Comparison of ENCODE assay signal across 25 cellular contexts in the genomic region with DNA sequence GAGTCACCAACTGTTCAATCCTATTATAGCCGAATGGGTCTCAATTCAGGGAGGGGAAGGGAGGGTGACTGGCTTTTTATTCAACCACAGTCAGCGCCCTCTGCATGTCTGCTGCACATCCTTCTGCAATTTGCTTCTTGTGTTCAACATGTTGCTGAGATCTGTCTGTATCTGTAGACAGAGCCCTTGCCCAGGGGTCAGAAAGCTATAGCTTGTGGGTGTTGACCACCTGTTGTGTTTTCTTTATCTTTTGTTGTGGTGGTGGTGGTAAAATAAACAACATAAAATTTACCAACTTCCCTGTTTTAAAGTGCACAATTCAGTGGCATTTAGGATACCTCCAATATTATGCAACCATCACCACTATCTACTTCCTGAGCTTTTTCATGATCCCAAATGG. TPM values are rescaled to one million over a fixed set of nuclear protein-coding genes. Genes with fewer than 3 reads are reported as not detected.
"Had no signal": no experiment of that assay in that cellular context is flagged by ENCODE, and none has a peak within 500 bp of the region (broad histone marks: within the 10 kb centered on the region; RNA-seq: fewer than 3 reads in every experiment).

No MANE protein-coding gene starts in this region.

- H3K4me1 Mint-ChIP-seq: mesothelial cell of epicardium, nephron had no signal

- H3K4me3 Mint-ChIP-seq: mesothelial cell of epicardium; naive B cell; nephron; neural crest cell; stimulated activated naive CD8-positive, alpha-beta T cell treated with anti-CD3 and anti-CD28 coated beads, Interleukin-15, Interleukin-2, amounts not matched to agents 100 ng/mL and 50 ng/mL, for 24 hours had no signal

- ATAC-seq: right lobe of liver, upper lobe of right lung had no signal

- DNase-seq: hypothalamus; islet precursor cell; left ventricle myocardium inferior; mesendoderm; naive B cell; nucleus accumbens; stimulated activated CD4-positive, alpha-beta T cell treated with anti-CD3 and anti-CD28 coated beads, Interleukin-1b, Interleukin-23, amount 100 ng/mL, for 48 hours; stimulated activated CD4-positive, alpha-beta T cell treated with anti-CD3 and anti-CD28 coated beads, Interleukin-4, amount 100 ng/mL, for 1 hour; stimulated activated naive CD4-positive, alpha-beta T cell; tibial artery; trophoblast cell; upper lobe of right lung had no signal

- H3K27ac Mint-ChIP-seq: mesothelial cell of epicardium; naive B cell; nephron; stimulated activated naive CD8-positive, alpha-beta T cell treated with anti-CD3 and anti-CD28 coated beads, Interleukin-15, Interleukin-2, amounts not matched to agents 100 ng/mL and 50 ng/mL, for 24 hours had no signal

- H3K27me3 Mint-ChIP-seq: naive B cell; stimulated activated naive CD8-positive, alpha-beta T cell treated with anti-CD3 and anti-CD28 coated beads, Interleukin-15, Interleukin-2, amounts not matched to agents 100 ng/mL and 50 ng/mL, for 24 hours had no signal

- FAIRE-seq: urothelium cell line had no signal

- H3K9me3 Mint-ChIP-seq: neural crest cell; stimulated activated naive CD8-positive, alpha-beta T cell treated with anti-CD3 and anti-CD28 coated beads, Interleukin-15, Interleukin-2, amounts not matched to agents 100 ng/mL and 50 ng/mL, for 24 hours had no signal

RNA-seq across cellular contexts. Expression of a gene that starts 43.8 kb away (rescaled TPM):
- total RNA-seq: neural crest cell, osteocyte, posterior vena cava, thoracic aorta had no signal

RNA-seq across cellular contexts. Expression of a gene that starts 52.3 kb away (rescaled TPM):
- total RNA-seq: mononuclear cell, osteocyte, posterior vena cava, pulmonary artery endothelial cell, smooth muscle cell, subcutaneous adipose tissue, thoracic aorta, upper lobe of right lung had no signal
